Comparison of ENCODE assay signal across 10 cellular contexts in the genomic region with DNA sequence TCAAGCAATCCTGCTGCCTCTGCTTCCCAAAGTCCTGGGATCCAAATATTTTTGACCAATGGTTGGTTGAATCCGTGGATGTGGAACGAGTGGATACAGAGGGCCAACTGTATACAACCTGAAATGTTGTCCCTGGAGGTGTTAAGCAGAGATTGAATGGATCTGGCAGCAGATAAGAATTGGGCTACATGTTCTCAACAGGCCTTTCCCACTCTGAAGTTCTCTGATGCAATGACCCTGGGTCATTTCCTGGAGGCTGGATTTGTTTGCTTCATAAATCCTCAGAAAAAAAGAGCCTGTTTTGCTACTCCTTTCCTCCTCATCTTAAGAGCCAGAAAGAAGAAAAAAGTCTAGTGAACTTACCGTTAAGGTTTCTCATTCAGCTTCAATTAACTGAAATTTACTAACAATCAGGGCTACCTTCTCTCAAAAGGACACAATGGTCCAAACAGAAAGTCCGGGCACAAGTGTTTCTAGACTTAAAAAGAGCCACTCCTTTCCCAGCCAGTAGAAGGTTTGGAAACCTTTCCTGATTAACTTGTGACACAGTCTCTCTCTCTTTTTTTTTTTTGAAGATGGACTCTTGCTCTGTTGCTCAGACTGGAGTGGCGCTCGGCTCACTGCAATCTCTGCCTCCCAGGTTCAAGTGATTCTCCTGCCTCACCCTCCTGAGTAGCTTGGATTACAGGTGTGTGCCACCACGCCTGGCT. TPM values are rescaled to one million over a fixed set of nuclear protein-coding genes. Genes with fewer than 3 reads are reported as not detected.
DNase-seq lines count a peak whose midpoint lies in the region; ATAC-seq, FAIRE-seq and TF ChIP-seq lines count a peak whose summit lies in the region.
"Had no signal": no experiment of that assay in that cellular context is flagged by ENCODE, and none has a peak within 500 bp of the region (broad histone marks: within the 10 kb centered on the region; RNA-seq: fewer than 3 reads in every experiment).

No MANE protein-coding gene starts in this region.

- peak overlapping the region; percentile 38 for H3K4me3 ChIP-seq in CD4-positive, CD25-positive, alpha-beta regulatory T cell (ENCODE audit: low read depth, low read length)
- H3K4me3 ChIP-seq in OCI-LY3 (ENCODE audit: low read length) (no peak overlapping the region), choroid plexus epithelial cell (ENCODE audit: low read depth, low read length) (no peak overlapping the region), mucosa of descending colon (no peak overlapping the region)
- H3K4me3 ChIP-seq: SK-N-MC had no signal

- H3K27ac Mint-ChIP-seq in CD4-positive, CD25-positive, alpha-beta regulatory T cell = peak overlapping the region; percentile 80 to 91 (median 84)

- no peak for ATAC-seq in CD4-positive, CD25-positive, alpha-beta regulatory T cell (ENCODE audit: low read depth in 2 of 2)
- ATAC-seq in mucosa of descending colon = peak; percentile 63
- no peak for ATAC-seq in GM18502 (IDR thresholded peaks at IDR 0.05; ENCODE audit: poor library complexity, unreplicated experiment)

- H3K27me3 ChIP-seq in CD4-positive, CD25-positive, alpha-beta regulatory T cell (ENCODE audit: control insufficient read depth, insufficient read depth, low read length) = no peaks in the 10 kb centered on the region
- H3K27me3 ChIP-seq in OCI-LY3 (ENCODE audit: low read depth, low read length) = no peaks in the 10 kb centered on the region

- H3K9ac ChIP-seq in OCI-LY3 (ENCODE audit: low read length) = no peak overlapping the region

- peaks cover 3% of the 10 kb centered on the region; the same call in 1 of the 2 replicates for H3K79me2 ChIP-seq in OCI-LY3 (ENCODE audit: low read length)

- no peaks in the 10 kb centered on the region for H3K27me3 Mint-ChIP-seq in CD4-positive, CD25-positive, alpha-beta regulatory T cell

- H3K4me1 Mint-ChIP-seq in CD4-positive, CD25-positive, alpha-beta regulatory T cell = peaks cover 37 to 86% (median 61%) of the 10 kb centered on the region in 4 donors

- TF ChIP-seq CTCF in OCI-LY3 (IDR thresholded peaks at IDR 0.05; ENCODE audit: low read depth, low read length) (no peak), choroid plexus epithelial cell (conservative IDR thresholded peaks at IDR 0.05; ENCODE audit: low read depth, low read length) (no peak), mucosa of descending colon (IDR thresholded peaks at IDR 0.05) (no peak)

- H3K27ac ChIP-seq in CD4-positive, CD25-positive, alpha-beta regulatory T cell (ENCODE audit: insufficient read depth, low read length, poor library complexity, severe bottlenecking) = peak overlapping the region; percentile 81
- peak overlapping the region; percentile 52; the same call in 1 of the 2 replicates for H3K27ac ChIP-seq in OCI-LY3 (ENCODE audit: low read length)
- H3K27ac ChIP-seq: SK-N-MC had no signal

- no peak overlapping the region for H2AFZ ChIP-seq in OCI-LY3 (ENCODE audit: low read depth, low read length)

- no peaks in the 10 kb centered on the region for H3K9me3 ChIP-seq in CD4-positive, CD25-positive, alpha-beta regulatory T cell (ENCODE audit: control insufficient read depth in 2 of 2, low read length in 2 of 2)
- H3K9me3 ChIP-seq in OCI-LY3 (ENCODE audit: insufficient read depth, low read length) (no peaks in the 10 kb centered on the region), mucosa of descending colon (no peaks in the 10 kb centered on the region)

- no peaks in the 10 kb centered on the region for H3K9me3 Mint-ChIP-seq in CD4-positive, CD25-positive, alpha-beta regulatory T cell
- H3K9me3 Mint-ChIP-seq: H9 had no signal

- peaks cover 11% of the 10 kb centered on the region for H3K36me3 ChIP-seq in CD4-positive, CD25-positive, alpha-beta regulatory T cell (ENCODE audit: control insufficient read depth, insufficient read depth, low read length)
- H3K36me3 ChIP-seq in OCI-LY3 (replicated peaks; ENCODE audit: low read depth, low read length) (no peaks in the 10 kb centered on the region), mucosa of descending colon (ENCODE audit: low read depth) (no peaks in the 10 kb centered on the region)

- intact Hi-C loops in mucosa of descending colon (cut with DNase I, micrococcal nuclease) = loop anchor here in 1 of 2 donors (5.0 kb wide), 1 partner anchor 93 kb away; no protein-coding TSS in a partner anchor

- no peak for FAIRE-seq in HTR-8/SVneo (lab: Jason Lieb, UNC)

- peak overlapping the region; percentile 7 to 99 (median 98) for H3K4me3 Mint-ChIP-seq in CD4-positive, CD25-positive, alpha-beta regulatory T cell
- H3K4me3 Mint-ChIP-seq: H9 had no signal

- no peaks in the 10 kb centered on the region for H4K20me1 ChIP-seq in OCI-LY3 (ENCODE audit: insufficient read depth, low read length)

- H3K36me3 Mint-ChIP-seq in CD4-positive, CD25-positive, alpha-beta regulatory T cell = peaks cover 12% of the 10 kb centered on the region

- peaks cover 84% of the 10 kb centered on the region for H3K4me1 ChIP-seq in CD4-positive, CD25-positive, alpha-beta regulatory T cell (ENCODE audit: control insufficient read depth, insufficient read depth, low read length, poor library complexity, severe bottlenecking)
- H3K4me1 ChIP-seq in OCI-LY3 (ENCODE audit: low read length) = peaks cover 52% of the 10 kb centered on the region
- peaks cover 10% of the 10 kb centered on the region for H3K4me1 ChIP-seq in mucosa of descending colon (ENCODE audit: low read depth)

- DNase-seq in CD4-positive, CD25-positive, alpha-beta regulatory T cell = no peak
- peak; percentile 70 for DNase-seq in choroid plexus epithelial cell (ENCODE audit: low read depth)
- DNase-seq in mucosa of descending colon = no peak
- DNase-seq in foreskin melanocyte = no peak
- DNase-seq in NCI-H2029 (lab: John Stamatoyannopoulos, UW) = no peak
- no peak for DNase-seq in HTR-8/SVneo (ENCODE audit: insufficient read length, low spot score)
- DNase-seq: H9 had no signal

- H3K4me2 ChIP-seq in OCI-LY3 (ENCODE audit: low read length) = peak overlapping the region; percentile 43

RNA-seq across cellular contexts. Expression of gene ARHGEF3, which starts 6.5 kb away (rescaled TPM):
- total RNA-seq in CD4-positive, CD25-positive, alpha-beta regulatory T cell = 101 TPM
- polyA plus RNA-seq in CD4-positive, CD25-positive, alpha-beta regulatory T cell = 100 to 1,000 TPM in 3 of 4 donors, 10 to 100 TPM in 1; 87.8 to 137 (median 105) TPM
- total RNA-seq in mucosa of descending colon = 10 to 100 TPM; 10.1 to 34.5 (median 15.5) TPM
